Comparison of ENCODE assay signal across 22 cellular contexts in genomic region chr19:38149597-38149996, GRCh38.
A peak's percentile ranks its signal among the peaks of the same experiment; 100 is the strongest.
DNase-seq lines count a peak whose midpoint lies in the region; ATAC-seq and TF ChIP-seq lines count a peak whose summit lies in the region.
"Had no signal": no experiment of that assay in that cellular context is flagged by ENCODE, and none has a peak within 500 bp of the region (broad histone marks: within the 10 kb centered on the region; RNA-seq: fewer than 3 reads in every experiment).

No MANE protein-coding gene starts in this region.

- H3K27ac ChIP-seq in H9 (ENCODE audit: insufficient read length, low read depth, low read length) (no peak overlapping the region), tibial nerve (no peak overlapping the region)
- H3K27ac ChIP-seq: brain microvascular endothelial cell, lower lobe of right lung had no signal

- H2AK5ac ChIP-seq in H9 (ENCODE audit: insufficient read length, low read length) = no peak overlapping the region

- H2BK120ac ChIP-seq in H9 (ENCODE audit: low read depth, low read length, poor library complexity, severe bottlenecking) = no peak overlapping the region

- no peak overlapping the region for H3K18ac ChIP-seq in H9 (ENCODE audit: insufficient read length, low read depth, low read length)

- H3K56ac ChIP-seq in H9 (ENCODE audit: insufficient read length, low read depth, low read length) = no peak overlapping the region

- TF ChIP-seq CTCF in H9 (conservative IDR thresholded peaks at IDR 0.05) = no peak
- TF ChIP-seq CTCF in endothelial cell (IDR thresholded peaks at IDR 0.05; ENCODE audit: unreplicated experiment) = no peak
- TF ChIP-seq CTCF in tibial nerve (IDR thresholded peaks at IDR 0.05) = no peak

- no peak overlapping the region for H2BK5ac ChIP-seq in H9 (ENCODE audit: insufficient read length, low read length)

- no peak overlapping the region for H3K4me2 ChIP-seq in H9 (ENCODE audit: insufficient read depth, insufficient read length, low read length)

- no peak overlapping the region for H2BK15ac ChIP-seq in H9 (ENCODE audit: low read depth, low read length)

- H2BK20ac ChIP-seq in H9 (ENCODE audit: low read depth, low read length, poor library complexity, severe bottlenecking) = no peak overlapping the region

- H3K27ac Mint-ChIP-seq in H9 (peak overlapping the region in 2 of 3 experiments; percentile 6 to 23; a peak in 1 of 7 replicates), endothelial cell (ENCODE audit: unreplicated experiment) (peak overlapping the region; percentile 20), immature natural killer cell (no peak overlapping the region)
- H3K27ac Mint-ChIP-seq: activated naive CD8-positive, alpha-beta T cell; type B pancreatic cell had no signal

- H3K4me1 ChIP-seq in H9 (ENCODE audit: insufficient read depth, low read length) (no peaks in the 10 kb centered on the region), tibial nerve (no peaks in the 10 kb centered on the region)
- H3K4me1 ChIP-seq: lower lobe of right lung had no signal

- no peaks in the 10 kb centered on the region for H3K79me2 ChIP-seq in H9 (ENCODE audit: insufficient read depth, low read length)

- no peak overlapping the region for H4K91ac ChIP-seq in H9 (ENCODE audit: insufficient read length, low read depth, low read length)

- no peaks in the 10 kb centered on the region for H3K27me3 ChIP-seq in H9 (ENCODE audit: insufficient read depth, low read length)
- no peaks in the 10 kb centered on the region for H3K27me3 ChIP-seq in tibial nerve
- H3K27me3 ChIP-seq: brain microvascular endothelial cell had no signal

- TF ChIP-seq EP300 in tibial nerve (IDR thresholded peaks at IDR 0.05) = no peak

- no CpG with 5 or more reads among the region's 5 CpGs for WGBS in H9 (ENCODE audit: extremely low coverage, insufficient read length, low lambda C conversion rate)
- 83 to 85% methylated on average over 5 of the region's 5 CpGs for WGBS in tibial nerve, 2 donors

- H3K27me3 Mint-ChIP-seq in H9 (ENCODE audit: low read depth) (no peaks in the 10 kb centered on the region), endothelial cell (ENCODE audit: unreplicated experiment) (no peaks in the 10 kb centered on the region), immature natural killer cell (ENCODE audit: low read depth in 3 of 3) (peaks cover 0 to 2% (median 0%) of the 10 kb centered on the region in 3 donors)
- H3K27me3 Mint-ChIP-seq: activated naive CD8-positive, alpha-beta T cell; CD4-positive, alpha-beta memory T cell; type B pancreatic cell had no signal

- H4K5ac ChIP-seq in H9 (ENCODE audit: insufficient read length, low read depth, low read length) = no peak overlapping the region

- no peaks in the 10 kb centered on the region for H3K23me2 ChIP-seq in H9 (ENCODE audit: insufficient read length, low read depth, low read length, poor library complexity, severe bottlenecking)

- no peaks in the 10 kb centered on the region for H4K20me1 ChIP-seq in H9 (ENCODE audit: control insufficient read depth, insufficient read depth, insufficient read length)

- no peak overlapping the region for H3K23ac ChIP-seq in H9 (ENCODE audit: insufficient read length, low read depth, low read length)

- H4K8ac ChIP-seq in H9 (replicated peaks; ENCODE audit: insufficient read length, low read depth, low read length) = no peak overlapping the region

- H3K9me3 Mint-ChIP-seq in H9 (no peaks in the 10 kb centered on the region), endothelial cell (ENCODE audit: unreplicated experiment) (no peaks in the 10 kb centered on the region), immature natural killer cell (no peaks in the 10 kb centered on the region)
- H3K9me3 Mint-ChIP-seq: CD4-positive, alpha-beta memory T cell; type B pancreatic cell had no signal

- H3K9ac ChIP-seq in H9 (ENCODE audit: extremely low read depth, insufficient read length, low read length) = no peak overlapping the region

- H3K4me3 ChIP-seq in tibial nerve = no peak overlapping the region
- H3K4me3 ChIP-seq: lower lobe of right lung had no signal

- H3K4ac ChIP-seq in H9 (ENCODE audit: low read depth, low read length) = no peak overlapping the region

- H3K4me3 Mint-ChIP-seq in H9 (no peak overlapping the region), endothelial cell (ENCODE audit: unreplicated experiment) (no peak overlapping the region), immature natural killer cell (no peak overlapping the region)
- H3K4me3 Mint-ChIP-seq: activated naive CD8-positive, alpha-beta T cell; CD4-positive, alpha-beta memory T cell; type B pancreatic cell had no signal

- no peak for TF ChIP-seq POLR2A in tibial nerve (IDR thresholded peaks at IDR 0.05)

- H3K36me3 Mint-ChIP-seq in H9 (ENCODE audit: insufficient read depth in 1 of 3, low read depth in 3 of 3) (peaks cover 7 to 26% (median 25%) of the 10 kb centered on the region in 3 experiments), endothelial cell (ENCODE audit: low read depth, unreplicated experiment) (peaks cover 12% of the 10 kb centered on the region), immature natural killer cell (peaks cover 8 to 15% (median 8%) of the 10 kb centered on the region in 3 donors)

- H2BK12ac ChIP-seq in H9 (ENCODE audit: insufficient read length, low read depth, low read length) = no peak overlapping the region

- no peak for ATAC-seq in HG02884 (IDR thresholded peaks at IDR 0.05; ENCODE audit: unreplicated experiment)
- ATAC-seq: sciatic nerve had no signal

- H3T11ph ChIP-seq in H9 (ENCODE audit: low read length) = no peak overlapping the region

- H3K9me3 ChIP-seq in H9 (ENCODE audit: control insufficient read depth, low read depth, low read length) (no peaks in the 10 kb centered on the region), tibial nerve (no peaks in the 10 kb centered on the region)
- H3K9me3 ChIP-seq: lower lobe of right lung had no signal

- H3K79me1 ChIP-seq in H9 (ENCODE audit: insufficient read depth, low read depth, low read length, poor library complexity, severe bottlenecking) = no peaks in the 10 kb centered on the region

- H3K36me3 ChIP-seq in tibial nerve = peaks cover 0 to 40% (median 0%) of the 10 kb centered on the region in 3 donors

- DNase-seq in AG08395 (ENCODE audit: low spot score) = peak; percentile 20
- no peak for DNase-seq in H9
- peak; percentile 11 for DNase-seq in RKO (ENCODE audit: low spot score)
- no peak for DNase-seq in endothelial cell (ENCODE audit: low spot score)
- DNase-seq in immature natural killer cell = no peak
- no peak for DNase-seq in tibial nerve (ENCODE audit: low spot score in 2 of 2)
- no peak for DNase-seq in LoVo (ENCODE audit: low spot score)
- DNase-seq: activated CD4-positive, CD25-positive, alpha-beta regulatory T cell treated with anti-CD3 and anti-CD28 coated beads, Interleukin-2, amount 50 U/mL, for 72 hours; activated CD8-positive, alpha-beta memory T cell treated with anti-CD3 and anti-CD28 coated beads for 24 hours; brain microvascular endothelial cell; CD4-positive, alpha-beta memory T cell; erythroblast; HCEC 1CT; lower lobe of right lung; NCI-H1694 treated with DMSO at 0.1 percent for 48 hours; NCI-H2227 treated with DMSO at 0.1 percent for 48 hours; RPMI8226; stimulated activated naive CD4-positive, alpha-beta T cell treated with Interleukin-2 at 50 U/mL for 16 hours had no signal

- H2AFZ ChIP-seq in H9 (ENCODE audit: low read length) = no peak overlapping the region

- no peaks in the 10 kb centered on the region for H3K4me1 Mint-ChIP-seq in H9
- peaks cover 5% of the 10 kb centered on the region for H3K4me1 Mint-ChIP-seq in endothelial cell (ENCODE audit: unreplicated experiment)
- H3K4me1 Mint-ChIP-seq in immature natural killer cell = no peaks in the 10 kb centered on the region

- no peak overlapping the region for H3K14ac ChIP-seq in H9 (ENCODE audit: insufficient read depth, low read length)

Comparison
In these comparisons a context has a peak if more than half of its experiments do, and no peak if none do; other contexts are left out.
1. DNase-seq: peak in AG08395 (single experiment) and RKO (single experiment); none in H9 (single experiment), endothelial cell (single experiment), immature natural killer cell (0 of 3), tibial nerve (0 of 2) and LoVo (single experiment).
2. H3K27ac Mint-ChIP-seq: peak in H9 (2 of 3) and endothelial cell (single experiment); none in immature natural killer cell (0 of 6).